22 cellular contexts compared by ENCODE assay signal in the genomic region with DNA sequence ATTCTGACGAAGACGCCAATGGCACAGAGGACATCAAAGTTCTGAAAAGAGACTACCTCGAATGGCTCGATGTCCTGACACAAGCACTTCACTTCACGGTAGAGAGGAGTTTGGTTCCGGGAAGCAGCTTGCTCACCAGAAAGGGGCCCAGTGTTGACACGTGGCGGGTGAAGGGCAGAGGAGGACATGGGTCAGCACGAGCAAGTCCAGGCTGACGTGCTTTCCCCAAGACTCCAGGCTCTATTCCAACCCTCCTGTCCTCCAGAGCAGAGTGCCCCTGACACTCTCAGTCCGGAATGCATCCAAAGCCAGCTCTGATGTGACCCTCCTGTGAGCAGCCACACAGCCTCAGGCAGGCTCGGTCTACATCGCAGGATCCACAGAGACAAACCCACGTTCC.
DNase-seq lines count a peak whose midpoint lies in the region; ATAC-seq, FAIRE-seq and TF ChIP-seq lines count a peak whose summit lies in the region.
"Had no signal": no experiment of that assay in that cellular context is flagged by ENCODE, and none has a peak within 500 bp of the region (broad histone marks: within the 10 kb centered on the region; RNA-seq: fewer than 3 reads in every experiment).

No MANE protein-coding gene starts in this region.

- H3K27ac ChIP-seq in GM12878 (ENCODE audit: control insufficient read depth, insufficient read depth) (no peak overlapping the region), neuronal stem cell (replicated peaks; ENCODE audit: low read length) (no peak overlapping the region), stomach smooth muscle (ENCODE audit: low read length) (peak overlapping the region; percentile 91)
- H3K27ac ChIP-seq: A549, left lung, testis had no signal

- TF ChIP-seq CTCF in GM12878 (IDR thresholded peaks at IDR 0.05 in 2 of 3, conservative IDR thresholded peaks at IDR 0.05 in 1 of 3; ENCODE audit: control insufficient read depth in 2 of 3, extremely low read depth in 1 of 3, insufficient read depth in 1 of 3, low read depth in 3 of 3, low read length in 3 of 3): no peak
- no peak for TF ChIP-seq CTCF in lower leg skin (IDR thresholded peaks at IDR 0.05)

- FAIRE-seq in GM12878 (lab: Jason Lieb, UNC): no peak
- FAIRE-seq: A549, endometrium, GM19239 had no signal

- peak overlapping the region; percentile 1 for H2BK15ac ChIP-seq in neuronal stem cell (ENCODE audit: low read length)

- 59% methylated on average over 14 of the region's 14 CpGs for WGBS in GM12878 (ENCODE audit: insufficient coverage, insufficient replicate concordance, low lambda C conversion rate, missing lambda C conversion rate)
- no CpG with 5 or more reads among the region's 14 CpGs for WGBS in neuronal stem cell (ENCODE audit: extremely low coverage in 2 of 2, insufficient read length in 2 of 2, insufficient replicate concordance in 1 of 2), 2 donors
- WGBS in lower leg skin, 2 donors: 91% methylated on average over 14 of the region's 14 CpGs

- H2AK5ac ChIP-seq in neuronal stem cell (ENCODE audit: low read depth, low read length): no peak overlapping the region

- no peak overlapping the region for H3K23ac ChIP-seq in neuronal stem cell (ENCODE audit: low read depth, low read length, poor library complexity)

- BruUV-seq in GM12878 (replicated peaks; lab: Mats Ljungman, UMichigan): no TSS peak

- no peak overlapping the region for H2BK120ac ChIP-seq in neuronal stem cell (ENCODE audit: low read depth, low read length)

- H3K4me1 ChIP-seq in GM12878 (ENCODE audit: control insufficient read depth, insufficient read depth, low read length): no peaks in the 10 kb centered on the region; the same call in 1 of the 2 replicates
- H3K4me1 ChIP-seq in neuronal stem cell (ENCODE audit: control insufficient read depth in 2 of 2, insufficient read depth in 1 of 2, low read depth in 1 of 2, low read length in 2 of 2): peaks cover 0 to 16% of the 10 kb centered on the region in 2 donors
- H3K4me1 ChIP-seq in stomach smooth muscle (ENCODE audit: control insufficient read depth, insufficient read depth, low read length): peaks cover 73% of the 10 kb centered on the region
- H3K4me1 ChIP-seq: A549 had no signal

- TF ChIP-seq EP300 in GM12878 (IDR thresholded peaks at IDR 0.05; ENCODE audit: borderline replicate concordance in 1 of 2, control insufficient read depth in 1 of 2, low read depth in 2 of 2, low read length in 2 of 2): no peak

- DNase-seq in GM12878 (ENCODE audit: low read depth, low spot score): no peak
- DNase-seq in left cardiac atrium: peak; percentile 76
- DNase-seq in neuronal stem cell (ENCODE audit: low spot score): no peak
- no peak for DNase-seq in stimulated activated CD4-positive, alpha-beta T cell treated with anti-CD3 and anti-CD28 coated beads, Interleukin-4, amount 100 ng/mL, for 24 hours
- no peak for DNase-seq in 8988T
- DNase-seq in NCI-H187 treated with DMSO at 0.1 percent for 48 hours (lab: John Stamatoyannopoulos, UW): no peak
- DNase-seq in lower leg skin (ENCODE audit: low spot score in 2 of 2): no peak
- DNase-seq: activated CD4-positive, alpha-beta T cell treated with anti-CD3 and anti-CD28 coated beads, Interleukin-2, amount 50 U/mL, for 4 hours; activated gamma-delta T cell treated with Interleukin-2 at 50 U/mL for 16 hours; cortex of kidney; GOT3; Karpas-422; MV-4-11; NCI-H69; T-helper 9 cell; testis had no signal

- no peak for ATAC-seq in GM12878
- ATAC-seq in left cardiac atrium: peak; percentile 85 to 90
- ATAC-seq: A549, left lung, WTC11 had no signal

- TF ChIP-seq POLR2A in GM12878 (IDR thresholded peaks at IDR 0.05; ENCODE audit: low read depth, low read length) (0 out of 2 replicates have a peak, but pooled peaks have one; percentile 15), lower leg skin (IDR thresholded peaks at IDR 0.05) (no peak)

- H2BK5ac ChIP-seq in neuronal stem cell (ENCODE audit: low read length): no peak overlapping the region

- SMC1A ChIA-PET in GM12878 (lab: Charles Lee; ENCODE audit: uncharacterized antibody, unreplicated experiment): no interaction called here

- H3K79me2 ChIP-seq in GM12878 (ENCODE audit: control insufficient read depth, insufficient read depth, low read length): no peaks in the 10 kb centered on the region

- no peaks in the 10 kb centered on the region for H3K27me3 ChIP-seq in GM12878 (replicated peaks in 1 of 2; ENCODE audit: control insufficient read depth in 2 of 2, insufficient read depth in 2 of 2, low read length in 1 of 2)
- no peaks in the 10 kb centered on the region for H3K27me3 ChIP-seq in neuronal stem cell (ENCODE audit: control insufficient read depth in 3 of 3, insufficient read depth in 3 of 3, low read depth in 1 of 3, low read length in 3 of 3)
- no peaks in the 10 kb centered on the region for H3K27me3 ChIP-seq in stomach smooth muscle (ENCODE audit: control insufficient read depth in 1 of 2, insufficient read depth in 2 of 2, low read length in 2 of 2)
- H3K27me3 ChIP-seq: left lung, testis had no signal

- RAD21 ChIA-PET in GM12878 (lab: Charles Lee; ENCODE audit: unreplicated experiment): interaction anchor here (1.5 kb wide), 1 partner anchor 109 kb away, joined by 3 read pairs; no protein-coding TSS in a partner anchor

- H3K4me2 ChIP-seq in GM12878 (ENCODE audit: control insufficient read depth, insufficient read depth) (no peak overlapping the region), neuronal stem cell (ENCODE audit: insufficient read depth, low read length, poor library complexity, severe bottlenecking) (no peak overlapping the region)
- H3K4me2 ChIP-seq: A549 had no signal

- H3K18ac ChIP-seq in neuronal stem cell (ENCODE audit: low read length): no peak overlapping the region

- POLR2A ChIA-PET in GM12878 (lab: Charles Lee): no interaction called here

- in situ Hi-C loops in GM12878 (cut with MboI): no loop called here

- no peak overlapping the region for H2BK12ac ChIP-seq in neuronal stem cell (ENCODE audit: low read length)

- intact Hi-C loops in GM12878 (cut with micrococcal nuclease; ENCODE audit: unreplicated experiment) (no loop called here), left cardiac atrium (cut with DNase I) (no loop called here), lower leg skin (cut with DNase I; ENCODE audit: low total_unique reads) (no loop called here)

- H3K79me1 ChIP-seq in neuronal stem cell (ENCODE audit: low read depth, low read length): no peaks in the 10 kb centered on the region

- no peak overlapping the region for H3K9ac ChIP-seq in GM12878 (ENCODE audit: control insufficient read depth, insufficient read depth, low read length)
- H3K9ac ChIP-seq in neuronal stem cell (ENCODE audit: low read depth, low read length, poor library complexity): no peak overlapping the region
- peak overlapping the region; percentile 59 to 69 for H3K9ac ChIP-seq in stomach smooth muscle (ENCODE audit: low read length in 2 of 2)

- H4K8ac ChIP-seq in neuronal stem cell (ENCODE audit: low read depth, low read length): no peak overlapping the region

- no peaks in the 10 kb centered on the region for H4K20me1 ChIP-seq in GM12878 (ENCODE audit: control insufficient read depth, insufficient read depth)

- H3K4me3 ChIP-seq in GM12878 (no peak overlapping the region), neuronal stem cell (ENCODE audit: low read length in 2 of 2) (no peak overlapping the region), stomach smooth muscle (ENCODE audit: low read length in 2 of 2) (peak overlapping the region in 1 of 2 donors; percentile 29), lower leg skin (ENCODE audit: low read depth, poor library complexity, severe bottlenecking) (no peak overlapping the region)
- H3K4me3 ChIP-seq: A549, left lung, testis had no signal

- H3K36me3 ChIP-seq in GM12878 (ENCODE audit: control insufficient read depth in 2 of 2, insufficient read depth in 2 of 2, low read length in 1 of 2): peaks cover 4 to 6% of the 10 kb centered on the region in 2 experiments; a peak in 3 of 4 replicates
- peaks cover 3 to 5% of the 10 kb centered on the region in 2 donors for H3K36me3 ChIP-seq in neuronal stem cell (replicated peaks in 1 of 2; ENCODE audit: control insufficient read depth in 2 of 2, insufficient read depth in 2 of 2, low read length in 2 of 2)
- H3K36me3 ChIP-seq in stomach smooth muscle (ENCODE audit: control insufficient read depth in 2 of 2, insufficient read depth in 2 of 2, low read length in 2 of 2): peaks cover 4 to 5% of the 10 kb centered on the region in 2 donors
- H3K36me3 ChIP-seq: left lung had no signal

- no peak overlapping the region for H3K4ac ChIP-seq in neuronal stem cell (ENCODE audit: low read length)

- TF ChIP-seq RAD21 in GM12878 (IDR thresholded peaks at IDR 0.05; ENCODE audit: insufficient read depth, low read depth, low read length): no peak

- H2AFZ ChIP-seq in GM12878 (ENCODE audit: control insufficient read depth, low read depth, low read length) (no peak overlapping the region), neuronal stem cell (ENCODE audit: low read length) (no peak overlapping the region)

- CTCF ChIA-PET in GM12878 (lab: Yijun Ruan, JAX): interaction anchor here (1.2 kb wide), 1 partner anchor 109 kb away, joined by 3 read pairs; no protein-coding TSS in a partner anchor

- no peak overlapping the region for H4K91ac ChIP-seq in neuronal stem cell (ENCODE audit: low read depth, low read length, poor library complexity)

- H3K14ac ChIP-seq in neuronal stem cell (ENCODE audit: low read length): no peak overlapping the region

- H3K9me3 ChIP-seq in GM12878 (replicated peaks; ENCODE audit: control insufficient read depth, insufficient read depth, low read length) (no peaks in the 10 kb centered on the region), neuronal stem cell (replicated peaks in 1 of 2; ENCODE audit: control insufficient read depth in 2 of 2, insufficient read depth in 1 of 2, low read depth in 1 of 2, low read length in 2 of 2) (no peaks in the 10 kb centered on the region), stomach smooth muscle (ENCODE audit: control insufficient read depth in 2 of 2, low read length in 2 of 2) (no peaks in the 10 kb centered on the region)
- H3K9me3 ChIP-seq: A549, left lung, testis had no signal

Comparison
In these comparisons a context has a peak if more than half of its experiments do, and no peak if none do; other contexts are left out.
1. H3K9ac ChIP-seq: peak in stomach smooth muscle (2 of 2); none in GM12878 (single experiment) and neuronal stem cell (single experiment).